9 cellular contexts compared by ENCODE assay signal in the genomic region with DNA sequence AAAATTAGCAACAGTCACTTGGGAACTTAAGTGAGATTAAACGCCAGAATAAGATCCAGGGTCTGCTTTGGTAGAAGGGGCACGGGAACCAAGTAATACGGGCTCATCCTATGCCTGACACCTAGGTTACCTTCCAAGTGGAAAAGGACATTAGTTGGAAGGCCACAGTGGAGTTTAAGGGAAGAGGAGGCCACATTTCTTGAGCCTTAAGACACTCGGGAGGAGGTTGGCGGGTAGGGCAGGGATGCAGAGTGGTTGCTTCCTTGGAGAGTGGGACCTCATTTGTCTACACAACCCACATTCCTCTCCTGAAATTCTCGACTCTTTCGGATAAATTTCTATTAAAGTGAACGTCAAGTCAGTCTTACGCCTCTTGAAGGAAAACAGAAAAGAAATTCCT. TPM values are rescaled to one million over a fixed set of nuclear protein-coding genes. Genes with fewer than 3 reads are reported as not detected.
DNase-seq lines count a peak whose midpoint lies in the region; ATAC-seq and TF ChIP-seq lines count a peak whose summit lies in the region.
"Had no signal": no experiment of that assay in that cellular context is flagged by ENCODE, and none has a peak within 500 bp of the region (broad histone marks: within the 10 kb centered on the region; RNA-seq: fewer than 3 reads in every experiment).

No MANE protein-coding gene starts in this region.

- no peak for TF ChIP-seq POLR2A in transverse colon (IDR thresholded peaks at IDR 0.05)

- TF ChIP-seq EP300 in transverse colon (IDR thresholded peaks at IDR 0.05; ENCODE audit: low read depth) = no peak

- WGBS in transverse colon (ENCODE audit: low coverage in 1 of 2), 2 donors = 62 to 64% methylated on average over 5 to 9 of the region's 9 CpGs

- no peak for ATAC-seq in activated T-cell treated with anti-CD3 and anti-CD28 coated beads, Interleukin-2, amount 50 U/mL, for 72 hours (replicated peaks in 1 of 2)
- ATAC-seq in central memory CD8-positive, alpha-beta T cell (replicated peaks; ENCODE audit: extremely low read depth, poor library complexity, severe bottlenecking) = no peak
- ATAC-seq in HG02852 (IDR thresholded peaks at IDR 0.05; ENCODE audit: unreplicated experiment) = no peak

- peak overlapping the region; percentile 36 to 67 (median 46) for H3K27ac ChIP-seq in transverse colon

- H3K27me3 Mint-ChIP-seq in activated T-cell treated with anti-CD3 and anti-CD28 coated beads, Interleukin-2, amount 50 U/mL, for 72 hours (ENCODE audit: low read depth) = no peaks in the 10 kb centered on the region
- H3K27me3 Mint-ChIP-seq in central memory CD8-positive, alpha-beta T cell = peaks cover 20% of the 10 kb centered on the region

- H3K9me3 Mint-ChIP-seq in activated T-cell treated with anti-CD3 and anti-CD28 coated beads, Interleukin-2, amount 50 U/mL, for 72 hours = peaks cover 0 to 2% of the 10 kb centered on the region in 2 donors
- H3K9me3 Mint-ChIP-seq in central memory CD8-positive, alpha-beta T cell = no peaks in the 10 kb centered on the region

- TF ChIP-seq CTCF in transverse colon (IDR thresholded peaks at IDR 0.05) = no peak

- peaks cover 15% of the 10 kb centered on the region for H3K4me1 Mint-ChIP-seq in activated T-cell treated with anti-CD3 and anti-CD28 coated beads, Interleukin-2, amount 50 U/mL, for 72 hours (ENCODE audit: low read depth)
- peaks cover 14% of the 10 kb centered on the region for H3K4me1 Mint-ChIP-seq in central memory CD8-positive, alpha-beta T cell

- in situ Hi-C loops in transverse colon (cut with MboI; ENCODE audit: low pct_ligation_motif_present in 1 of 4, low pct_unique_long_range_greater_than_20kb in 1 of 4, low sequenced_read_pairs in 3 of 4) = no loop called here

- no peaks in the 10 kb centered on the region for H3K36me3 ChIP-seq in transverse colon

- H3K4me1 ChIP-seq in mononuclear cell (ENCODE audit: insufficient read depth, low read length) (peaks cover 12% of the 10 kb centered on the region), transverse colon (peaks cover 0 to 11% (median 2%) of the 10 kb centered on the region in 4 donors)

- H3K4me3 ChIP-seq in mononuclear cell (ENCODE audit: low read length) (peak overlapping the region; percentile 41), transverse colon (peak overlapping the region in 2 of 4 donors; percentile 37 to 59)

- DNase-seq in activated T-cell treated with anti-CD3 and anti-CD28 coated beads, Interleukin-2, amount 50 U/mL, for 72 hours = no peak
- DNase-seq in activated T-cell treated with anti-CD3 and anti-CD28 coated beads for 4 hours (no peak), transverse colon (no peak), superior temporal gyrus (ENCODE audit: extremely low spot score) (no peak), nucleus accumbens (lab: John Stamatoyannopoulos, UW) (no peak)
- DNase-seq in central memory CD8-positive, alpha-beta T cell (ENCODE audit: low spot score in 2 of 2) = no peak
- DNase-seq: Karpas-422 had no signal

- H3K9me3 ChIP-seq in mononuclear cell (ENCODE audit: low read depth, low read length) (no peaks in the 10 kb centered on the region), transverse colon (peaks cover 0 to 7% of the 10 kb centered on the region in 2 donors)

- H3K36me3 Mint-ChIP-seq in activated T-cell treated with anti-CD3 and anti-CD28 coated beads, Interleukin-2, amount 50 U/mL, for 72 hours (ENCODE audit: insufficient read depth in 2 of 2) = peaks cover 5 to 6% of the 10 kb centered on the region in 2 donors
- peaks cover 2% of the 10 kb centered on the region for H3K36me3 Mint-ChIP-seq in central memory CD8-positive, alpha-beta T cell (ENCODE audit: insufficient read depth)

- peak overlapping the region; percentile 86 to 96 for H3K4me3 Mint-ChIP-seq in activated T-cell treated with anti-CD3 and anti-CD28 coated beads, Interleukin-2, amount 50 U/mL, for 72 hours
- peak overlapping the region; percentile 73 for H3K4me3 Mint-ChIP-seq in central memory CD8-positive, alpha-beta T cell

- H3K27me3 ChIP-seq in mononuclear cell (ENCODE audit: insufficient read depth, low read length) (no peaks in the 10 kb centered on the region), transverse colon (no peaks in the 10 kb centered on the region)

- H3K27ac Mint-ChIP-seq in activated T-cell treated with anti-CD3 and anti-CD28 coated beads, Interleukin-2, amount 50 U/mL, for 72 hours = no peak overlapping the region
- peak overlapping the region; percentile 67 for H3K27ac Mint-ChIP-seq in central memory CD8-positive, alpha-beta T cell (ENCODE audit: low read depth)

- intact Hi-C loops in transverse colon (cut with DNase I; ENCODE audit: low total_unique reads) = no loop called here

RNA-seq across cellular contexts. Expression of gene DNAH6, which starts 0.5 kb away (rescaled TPM):
- total RNA-seq in activated T-cell treated with anti-CD3 and anti-CD28 coated beads, Interleukin-2, amount 50 U/mL, for 72 hours = 1 to 10 TPM; 1.0 to 1.5 TPM
- 0.31 TPM for total RNA-seq in mononuclear cell
- total RNA-seq in transverse colon = 1 to 10 TPM in 3 of 4 donors, under 1 TPM in 1; 1.00 to 2.9 (median 2.1) TPM

RNA-seq across cellular contexts. Expression of gene SUCLG1, which starts 56.7 kb away (rescaled TPM):
- total RNA-seq in activated T-cell treated with anti-CD3 and anti-CD28 coated beads, Interleukin-2, amount 50 U/mL, for 72 hours = 10 to 100 TPM; 66.0 to 66.8 TPM
- total RNA-seq in mononuclear cell = 50.4 TPM
- 100 to 1,000 TPM in 3 of 4 donors, 10 to 100 TPM in 1; 55.4 to 199 (median 127) TPM for total RNA-seq in transverse colon
